In genomic region chr4:118987959-118988634, GRCh38 we compare ENCODE assay signal across 19 cellular contexts.
DNase-seq lines count a peak whose midpoint lies in the region; ATAC-seq and TF ChIP-seq lines count a peak whose summit lies in the region.
"Had no signal": no experiment of that assay in that cellular context is flagged by ENCODE, and none has a peak within 500 bp of the region (broad histone marks: within the 10 kb centered on the region; RNA-seq: fewer than 3 reads in every experiment).

No MANE protein-coding gene starts in this region.

- no peaks in the 10 kb centered on the region for H3K9me3 Mint-ChIP-seq in MCF 10A (ENCODE audit: unreplicated experiment)
- H3K9me3 Mint-ChIP-seq: dendritic cell treated with granulocyte-macrophage colony-stimulating factor and Interleukin-4, amounts not matched to agents 40 ng/mL and 50 ng/mL, for 4 days; mesothelial cell of epicardium had no signal

- H3K27me3 Mint-ChIP-seq in MCF 10A (ENCODE audit: insufficient read depth, unreplicated experiment): no peaks in the 10 kb centered on the region
- H3K27me3 Mint-ChIP-seq: dendritic cell treated with granulocyte-macrophage colony-stimulating factor and Interleukin-4, amounts not matched to agents 40 ng/mL and 50 ng/mL, for 4 days had no signal

- no peaks in the 10 kb centered on the region for H4K20me1 ChIP-seq in DOHH2 (ENCODE audit: control insufficient read depth, insufficient read depth, low read depth, low read length)

- BruUV-seq in MCF 10A (replicated peaks; lab: Mats Ljungman, UMichigan): no TSS peak

- H3K4me1 Mint-ChIP-seq in MCF 10A (ENCODE audit: insufficient read depth, unreplicated experiment): peaks cover 25% of the 10 kb centered on the region

- TF ChIP-seq EP300 in stomach (IDR thresholded peaks at IDR 0.05): no peak

- H3K27me3 ChIP-seq in DOHH2 (ENCODE audit: control insufficient read depth, low read length) (no peaks in the 10 kb centered on the region), lower lobe of right lung (ENCODE audit: low read depth) (no peaks in the 10 kb centered on the region), stomach (no peaks in the 10 kb centered on the region)

- H3K79me2 ChIP-seq in DOHH2 (ENCODE audit: control insufficient read depth, low read length): no peaks in the 10 kb centered on the region

- no peak for TF ChIP-seq CTCF in DOHH2 (IDR thresholded peaks at IDR 0.05; ENCODE audit: low read depth, low read length, poor library complexity, severe bottlenecking)
- TF ChIP-seq CTCF in MCF 10A (IDR thresholded peaks at IDR 0.05; ENCODE audit: unreplicated experiment): no peak
- TF ChIP-seq CTCF in lower lobe of right lung (IDR thresholded peaks at IDR 0.05): no peak
- TF ChIP-seq CTCF in stomach (IDR thresholded peaks at IDR 0.05): no peak

- peaks cover 97% of the 10 kb centered on the region for H3K4me1 ChIP-seq in DOHH2 (ENCODE audit: control insufficient read depth, low read length)
- H3K4me1 ChIP-seq in lower lobe of right lung: peaks cover 9% of the 10 kb centered on the region
- peaks cover 0 to 58% (median 22%) of the 10 kb centered on the region in 4 donors for H3K4me1 ChIP-seq in stomach

- no peaks in the 10 kb centered on the region for H3K36me3 Mint-ChIP-seq in MCF 10A (ENCODE audit: insufficient read depth, unreplicated experiment)
- H3K36me3 Mint-ChIP-seq: mesothelial cell of epicardium had no signal

- peak overlapping the region; percentile 40 for H3K4me3 ChIP-seq in DOHH2 (ENCODE audit: low read length)
- no peak overlapping the region for H3K4me3 ChIP-seq in lower lobe of right lung
- no peak overlapping the region for H3K4me3 ChIP-seq in stomach
- H3K4me3 ChIP-seq: SK-N-MC had no signal

- peaks cover 24% of the 10 kb centered on the region for H3F3A ChIP-seq in DOHH2 (ENCODE audit: control insufficient read depth, insufficient read depth)

- POLR2A ChIA-PET in MCF 10A (lab: Yijun Ruan, JAX): interaction anchor here (0.6 to 6.1 kb wide), 11 partner anchors 22 to 312 kb away, joined by 3 to 152 read pairs (median 6); partner anchors contain the start of gene USP53

- 59 to 75% (median 67%) methylated on average over 1 of the region's 1 CpG for WGBS in stomach, 5 donors

- no peak for ATAC-seq in lower lobe of right lung
- ATAC-seq: HCT116 had no signal

- H3K9me2 ChIP-seq in DOHH2 (replicated peaks; ENCODE audit: control insufficient read depth, low read length): no peaks in the 10 kb centered on the region

- H3K36me3 ChIP-seq in DOHH2 (ENCODE audit: control insufficient read depth, low read length): peaks cover 18% of the 10 kb centered on the region
- H3K36me3 ChIP-seq in lower lobe of right lung: no peaks in the 10 kb centered on the region
- H3K36me3 ChIP-seq in stomach: no peaks in the 10 kb centered on the region

- CTCF ChIA-PET in MCF 10A (lab: Yijun Ruan, JAX): interaction anchor here (0.6 to 2.8 kb wide), 12 partner anchors 13 to 502 kb away, joined by 3 to 13 read pairs (median 4); partner anchors contain the start of gene USP53

- DNase-seq in MCF 10A (ENCODE audit: unreplicated experiment): no peak
- DNase-seq in lower lobe of right lung: no peak
- DNase-seq in stomach: no peak
- no peak for DNase-seq in activated naive CD4-positive, alpha-beta T cell treated with Interleukin-2 at 50 U/mL for 16 hours
- DNase-seq in superior temporal gyrus (ENCODE audit: extremely low spot score): no peak
- no peak for DNase-seq in NCI-H526 treated with DMSO at 0.1 percent for 48 hours (lab: John Stamatoyannopoulos, UW)
- DNase-seq in NCI-H82 (lab: John Stamatoyannopoulos, UW): no peak
- DNase-seq: activated CD4-positive, alpha-beta T cell treated with anti-CD3 and anti-CD28 coated beads for 1 hour; erythroblast; head of caudate nucleus; NCI-H2029 treated with DMSO at 0.1 percent for 48 hours; NCI-H524; small intestine; trophoblast cell had no signal

- H3K4me2 ChIP-seq in DOHH2 (ENCODE audit: low read length): peak overlapping the region; percentile 56

- no peak for TF ChIP-seq POLR2A in stomach (IDR thresholded peaks at IDR 0.05)

- intact Hi-C loops in MCF 10A (cut with micrococcal nuclease): loop anchor here (2.0 to 10.0 kb wide), 4 partner anchors 117 to 797 kb away; partner anchors contain the start of gene USP53
- intact Hi-C loops in lower lobe of right lung (cut with DNase I): no loop called here
- intact Hi-C loops in stomach (cut with DNase I; ENCODE audit: low total_unique reads): loop anchor here (10.0 kb wide), 1 partner anchor 297 kb away; no protein-coding TSS in a partner anchor

- peak overlapping the region; percentile 96 for H3K27ac Mint-ChIP-seq in MCF 10A (ENCODE audit: low read depth, unreplicated experiment)
- H3K27ac Mint-ChIP-seq: dendritic cell treated with granulocyte-macrophage colony-stimulating factor and Interleukin-4, amounts not matched to agents 40 ng/mL and 50 ng/mL, for 4 days had no signal

- H3K9me3 ChIP-seq in DOHH2 (ENCODE audit: control insufficient read depth, insufficient read depth, low read length) (peaks cover 7% of the 10 kb centered on the region; the same call in 1 of the 2 replicates), lower lobe of right lung (no peaks in the 10 kb centered on the region), stomach (no peaks in the 10 kb centered on the region)

- H3K27ac ChIP-seq in DOHH2 (ENCODE audit: low read depth, low read length) (peak overlapping the region; percentile 92), lower lobe of right lung (peak overlapping the region; percentile 43), stomach (peak overlapping the region in 4 of 5 donors; percentile 77 to 89 (median 84))
- H3K27ac ChIP-seq: SK-N-MC had no signal

- no peak overlapping the region for H3K4me3 Mint-ChIP-seq in MCF 10A (ENCODE audit: unreplicated experiment)
- H3K4me3 Mint-ChIP-seq: dendritic cell treated with granulocyte-macrophage colony-stimulating factor and Interleukin-4, amounts not matched to agents 40 ng/mL and 50 ng/mL, for 4 days; mesothelial cell of epicardium had no signal
